8 cellular contexts compared by ENCODE assay signal in the genomic region with DNA sequence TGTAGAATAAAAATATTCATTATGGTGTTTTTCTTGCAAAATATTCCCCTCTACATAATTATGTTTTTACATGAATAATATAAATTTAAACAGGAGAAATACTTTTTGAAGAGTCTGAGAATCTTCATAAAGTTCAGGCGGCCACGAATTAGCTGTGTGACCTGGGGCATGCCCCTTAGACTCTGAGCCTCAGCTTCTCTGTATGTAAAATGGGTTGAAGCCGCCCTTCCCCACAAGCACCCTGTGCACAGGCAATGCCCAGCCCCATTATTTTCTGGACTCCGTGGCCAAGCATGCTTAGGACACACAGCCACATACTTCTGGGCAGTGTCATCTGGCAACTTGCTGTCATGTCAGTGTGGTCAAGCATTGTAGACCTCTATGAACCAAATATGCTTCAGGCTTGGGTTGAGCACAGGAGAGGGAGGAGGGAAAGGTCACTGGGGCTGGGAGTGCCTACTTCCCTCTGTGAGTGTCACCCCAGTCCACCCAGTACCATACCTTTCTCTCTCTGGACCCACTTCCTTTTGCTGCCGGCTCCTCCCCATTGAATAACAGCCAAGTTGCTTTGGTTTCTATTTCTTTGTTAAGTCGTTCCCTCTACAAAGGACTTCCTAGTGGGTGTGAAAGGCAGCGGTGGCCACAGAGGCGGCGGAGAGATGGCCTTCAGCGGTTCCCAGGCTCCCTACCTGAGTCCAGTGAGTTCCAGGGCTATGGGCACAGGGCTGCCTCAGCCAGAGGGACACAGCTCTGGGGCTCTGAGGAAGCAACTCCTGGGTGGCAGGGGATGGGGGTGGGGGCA. TPM values are rescaled to one million over a fixed set of nuclear protein-coding genes. Genes with fewer than 3 reads are reported as not detected.
DNase-seq lines count a peak whose midpoint lies in the region; ATAC-seq and TF ChIP-seq lines count a peak whose summit lies in the region.

Gene LGALS9 (plus strand): TSS at position 582 of the 802 bp plus-strand sequence. CDS start 78 bp downstream, at position 660.

- peak; percentile 79 for ATAC-seq in CD4-positive, alpha-beta T cell (ENCODE audit: poor library complexity)
- ATAC-seq in GM19328 (IDR thresholded peaks at IDR 0.05; ENCODE audit: unreplicated experiment) (peak; percentile 51), HG02840 (IDR thresholded peaks at IDR 0.05; ENCODE audit: low FRiP score, unreplicated experiment) (no peak)

- peak within 1 kb of the TSS; percentile 32 for H3K27ac ChIP-seq in CD4-positive, alpha-beta T cell (ENCODE audit: low read depth, low read length)
- H3K27ac ChIP-seq in skin epidermis = peak within 1 kb of the TSS; percentile 31 to 89 (median 73)

- no peaks in the 10 kb centered on the region for H3K27me3 Mint-ChIP-seq in CD4-positive, alpha-beta T cell

- intact Hi-C loops in CD4-positive, alpha-beta T cell (cut with DNase I, micrococcal nuclease) = no loop called here

- DNase-seq in CD4-positive, alpha-beta T cell = peak in 8 of 10 experiments; percentile 4 to 51 (median 17)
- DNase-seq in HT1080 (ENCODE audit: low read depth) (peak; percentile 32), glomerular visceral epithelial cell (ENCODE audit: extremely low spot score) (peak; percentile 24), NCI-H128 (lab: John Stamatoyannopoulos, UW; ENCODE audit: unreplicated experiment) (no peak)
- DNase-seq in activated T-cell treated with anti-CD3 and anti-CD28 coated beads, Interleukin-2, amount 50 U/mL, for 1 hour = peak; percentile 30

- POLR2A ChIA-PET in CD4-positive, alpha-beta T cell (lab: Charles Lee) = no interaction called here

- H3K27ac Mint-ChIP-seq in CD4-positive, alpha-beta T cell = peak within 1 kb of the TSS; percentile 76

- peak within 1 kb of the TSS; percentile 24 to 45 (median 35) for H3K4me3 ChIP-seq in skin epidermis

- no peak for TF ChIP-seq CTCF in CD4-positive, alpha-beta T cell (IDR thresholded peaks at IDR 0.05)

- peak within 1 kb of the TSS; percentile 87 for H3K4me3 Mint-ChIP-seq in CD4-positive, alpha-beta T cell

- H3K36me3 Mint-ChIP-seq in CD4-positive, alpha-beta T cell (ENCODE audit: low read depth) = peaks cover 5% of the 10 kb centered on the region

- H3K4me1 Mint-ChIP-seq in CD4-positive, alpha-beta T cell (ENCODE audit: low read depth) = peaks cover 36% of the 10 kb centered on the region

- H3K27me3 ChIP-seq in CD4-positive, alpha-beta T cell (ENCODE audit: control insufficient read depth, insufficient read depth, low read length) = no peaks in the 10 kb centered on the region

- CTCF ChIA-PET in CD4-positive, alpha-beta T cell (lab: Charles Lee) = interaction anchor here (2.2 kb wide), 1 partner anchor 24 kb away, joined by 5 read pairs; no protein-coding TSS in a partner anchor

- H3K9me3 Mint-ChIP-seq in CD4-positive, alpha-beta T cell = no peaks in the 10 kb centered on the region

- no peaks in the 10 kb centered on the region for H3K9me3 ChIP-seq in CD4-positive, alpha-beta T cell (ENCODE audit: control insufficient read depth, low read length)

RNA-seq across cellular contexts. Expression of gene LGALS9, which starts in this region (rescaled TPM):
- total RNA-seq in CD4-positive, alpha-beta T cell = 10 to 100 TPM; 38.3 to 39.8 TPM
- 0.33 and 0.68 TPM in 2 replicates for total RNA-seq in HT1080 (2014; rRNA removed; shearing (Covaris generic))
- 0.92 and 1.2 TPM in 2 replicates for polyA plus RNA-seq in HT1080 (2015; cell fraction: cytosol; rRNA removed)
- 0.55 and 1.1 TPM in 2 replicates for polyA plus RNA-seq in HT1080 (2015; cell fraction: nucleus; rRNA removed)

Comparison
In these comparisons a context has a peak if more than half of its experiments do, and no peak if none do; other contexts are left out.
1. RNA of gene LGALS9 (total RNA-seq): 38.3 to 39.8 TPM in CD4-positive, alpha-beta T cell; 0.33 to 0.68 TPM in HT1080; every median in the first group is over 10 times any median in the second.